In the genomic region with DNA sequence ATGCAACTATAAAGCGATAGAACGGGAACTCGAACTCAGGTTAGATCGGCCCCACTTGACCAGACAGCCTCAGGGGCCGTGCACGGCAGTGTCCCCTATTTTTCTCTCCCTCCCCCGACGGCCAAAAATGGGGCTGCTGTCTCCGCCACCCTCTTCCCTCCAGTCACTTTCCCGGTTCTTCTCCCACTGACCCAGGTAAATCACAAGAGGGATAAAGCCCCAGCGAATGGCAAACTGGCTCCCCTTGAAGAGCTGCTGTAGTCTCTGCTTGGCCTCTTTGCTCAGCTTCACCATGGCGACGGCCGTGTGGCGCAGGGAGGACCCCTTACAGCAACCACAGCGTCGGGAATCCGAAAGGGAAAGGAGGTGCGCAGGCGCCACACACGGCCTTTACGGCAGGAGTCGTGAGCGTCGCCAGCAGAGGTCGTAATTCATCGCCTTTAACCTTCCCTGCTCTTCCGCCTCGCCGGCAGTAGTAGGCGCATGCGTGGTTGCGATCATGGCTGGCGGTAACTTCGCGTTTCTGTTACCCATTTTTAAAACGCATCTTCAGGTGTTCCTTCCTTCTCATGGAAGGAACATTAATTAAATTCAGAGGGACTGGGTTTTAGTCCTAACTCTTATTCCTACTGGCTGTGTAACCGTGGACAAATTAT, we compare ENCODE assay signal across 8 cellular contexts. TPM values are rescaled to one million over a fixed set of nuclear protein-coding genes. Genes with fewer than 3 reads are reported as not detected.
DNase-seq lines count a peak whose midpoint lies in the region; ATAC-seq and TF ChIP-seq lines count a peak whose summit lies in the region.

A gene (minus strand): TSS at position 364 of the 656 bp plus-strand sequence. CDS start 70 bp downstream, at position 294.

- H3K36me3 Mint-ChIP-seq in activated T-cell treated with anti-CD3 and anti-CD28 coated beads, Interleukin-2, amount 50 U/mL, for 4 hours (ENCODE audit: insufficient read depth), result peaks cover 9% of the 10 kb centered on the region

- CTCF ChIA-PET in Panc1 (lab: Charles Lee), result interaction anchor here (1.0 kb wide), 1 partner anchor 261 kb away, joined by 4 read pairs; no protein-coding TSS in a partner anchor

- ATAC-seq in GM21723 (IDR thresholded peaks at IDR 0.05; ENCODE audit: unreplicated experiment) (peak; percentile 90), Panc1 (peak; percentile 93)
- peak; percentile 98 to 99 for ATAC-seq in activated T-cell treated with anti-CD3 and anti-CD28 coated beads, Interleukin-2, amount 50 U/mL, for 4 hours

- H3K27me3 ChIP-seq in Panc1 (ENCODE audit: control insufficient read depth, insufficient read depth, low read length) (no peaks in the 10 kb centered on the region), esophagus (ENCODE audit: control insufficient read depth in 1 of 2, insufficient read depth in 2 of 2, low read length in 2 of 2) (no peaks in the 10 kb centered on the region), mucosa of stomach (ENCODE audit: control insufficient read depth, insufficient read depth, low read length) (peaks cover 6% of the 10 kb centered on the region)

- peak within 1 kb of the TSS; percentile 81 to 100 for H3K4me3 ChIP-seq in Panc1 (ENCODE audit: low read depth in 2 of 2, low read length in 2 of 2)
- peak within 1 kb of the TSS; percentile 83 to 100 for H3K4me3 ChIP-seq in esophagus (ENCODE audit: low read depth in 1 of 2, low read length in 2 of 2)
- H3K4me3 ChIP-seq in mucosa of stomach (ENCODE audit: low read length), result peak within 1 kb of the TSS; percentile 83

- H3K27me3 Mint-ChIP-seq in activated T-cell treated with anti-CD3 and anti-CD28 coated beads, Interleukin-2, amount 50 U/mL, for 4 hours (ENCODE audit: low read depth), result peaks cover 17% of the 10 kb centered on the region

- POLR2A ChIA-PET in Panc1 (lab: Charles Lee), result interaction anchor here (0.5 kb wide), 1 partner anchor 309 kb away, joined by 3 read pairs; no protein-coding TSS in a partner anchor

- peak; percentile 46 for TF ChIP-seq CTCF in Panc1 (IDR thresholded peaks at IDR 0.05)

- BruUV-seq in Panc1 (replicated peaks; lab: Mats Ljungman, UMichigan), result no TSS peak

- 0% methylated on average over 38 of the region's 38 CpGs for WGBS in esophagus, 2 donors

- no peaks in the 10 kb centered on the region for H3K9me3 ChIP-seq in Panc1 (ENCODE audit: control insufficient read depth, insufficient read depth, low read depth, low read length)
- H3K9me3 ChIP-seq in esophagus (ENCODE audit: control insufficient read depth in 2 of 2, insufficient read depth in 1 of 2, low read depth in 1 of 2, low read length in 1 of 2), result no peaks in the 10 kb centered on the region
- no peaks in the 10 kb centered on the region for H3K9me3 ChIP-seq in mucosa of stomach (ENCODE audit: control insufficient read depth, low read length)

- DNase-seq in DMS79 (lab: John Stamatoyannopoulos, UW), result peak; percentile 97
- peak; percentile 86 for DNase-seq in KG1 (lab: John Stamatoyannopoulos, UW)
- DNase-seq in Panc1 (ENCODE audit: low read depth, low spot score), result peak; percentile 98
- DNase-seq in activated T-cell treated with anti-CD3 and anti-CD28 coated beads, Interleukin-2, amount 50 U/mL, for 4 hours, result peak; percentile 81
- peak; percentile 68 to 70 for DNase-seq in stimulated activated CD8-positive, alpha-beta memory T cell treated with anti-CD3 and anti-CD28 coated beads, Interleukin-7, amount 100 ng/mL, for 1 hour (ENCODE audit: low read depth in 2 of 2)

- intact Hi-C loops in Panc1 (cut with micrococcal nuclease; ENCODE audit: unreplicated experiment), result loop anchor here (5.0 kb wide), 1 partner anchor 260 kb away; no protein-coding TSS in a partner anchor

- peaks cover 4% of the 10 kb centered on the region; the same call in 1 of the 2 replicates for H3K36me3 ChIP-seq in Panc1 (ENCODE audit: control insufficient read depth, insufficient read depth, low read length)
- peaks cover 0 to 2% of the 10 kb centered on the region in 2 donors for H3K36me3 ChIP-seq in esophagus (ENCODE audit: control insufficient read depth in 2 of 2, insufficient read depth in 2 of 2, low read length in 1 of 2)
- H3K36me3 ChIP-seq in mucosa of stomach (ENCODE audit: control insufficient read depth, insufficient read depth, low read length), result no peaks in the 10 kb centered on the region

- in situ Hi-C loops in Panc1 (cut with HindIII; ENCODE audit: low pct_unique_long_range_greater_than_20kb, low sequenced_read_pairs), result no loop called here

- H3K4me3 Mint-ChIP-seq in activated T-cell treated with anti-CD3 and anti-CD28 coated beads, Interleukin-2, amount 50 U/mL, for 4 hours, result peak within 1 kb of the TSS; percentile 98

- H3K4me1 Mint-ChIP-seq in activated T-cell treated with anti-CD3 and anti-CD28 coated beads, Interleukin-2, amount 50 U/mL, for 4 hours (ENCODE audit: low read depth), result peaks cover 37% of the 10 kb centered on the region

- H3K27ac ChIP-seq in Panc1 (ENCODE audit: low read length) (peak within 1 kb of the TSS; percentile 97), esophagus (ENCODE audit: low read depth in 2 of 2, low read length in 1 of 2) (peak within 1 kb of the TSS; percentile 66 to 89)

- no peaks in the 10 kb centered on the region for H3K9me3 Mint-ChIP-seq in activated T-cell treated with anti-CD3 and anti-CD28 coated beads, Interleukin-2, amount 50 U/mL, for 4 hours

- peak within 1 kb of the TSS; percentile 93 for H3K9ac ChIP-seq in mucosa of stomach (ENCODE audit: low read length)

- H3K4me1 ChIP-seq in Panc1 (ENCODE audit: control insufficient read depth, insufficient read depth, low read length) (peaks cover 18% of the 10 kb centered on the region), esophagus (ENCODE audit: control insufficient read depth in 2 of 2, insufficient read depth in 2 of 2, low read length in 1 of 2) (peaks cover 0 to 2% of the 10 kb centered on the region in 2 donors), mucosa of stomach (ENCODE audit: control insufficient read depth, insufficient read depth, low read length) (peaks cover 27% of the 10 kb centered on the region)

RNA-seq across cellular contexts. Expression of the gene that starts here (rescaled TPM):
- total RNA-seq in Panc1 (2021; ENCODE audit: unreplicated experiment), result 295 TPM
- 833 TPM for polyA plus RNA-seq in Panc1 (2012; ENCODE audit: insufficient read length)
- 100 to 1,000 TPM; 225 to 255 (median 244) TPM for total RNA-seq in activated T-cell treated with anti-CD3 and anti-CD28 coated beads, Interleukin-2, amount 50 U/mL, for 4 hours
- 100 to 1,000 TPM in 1 of 2 donors, 10 to 100 TPM in 1; 87.5 to 249 TPM for polyA plus RNA-seq in esophagus

Comparison
In these comparisons a context has a peak if more than half of its experiments do, and no peak if none do; other contexts are left out.
1. Peak in every context shown above with its lines: DNase-seq, ATAC-seq, H3K4me3 ChIP-seq and H3K27ac ChIP-seq.